ENCODE assay signal across 9 cellular contexts in the genomic region with DNA sequence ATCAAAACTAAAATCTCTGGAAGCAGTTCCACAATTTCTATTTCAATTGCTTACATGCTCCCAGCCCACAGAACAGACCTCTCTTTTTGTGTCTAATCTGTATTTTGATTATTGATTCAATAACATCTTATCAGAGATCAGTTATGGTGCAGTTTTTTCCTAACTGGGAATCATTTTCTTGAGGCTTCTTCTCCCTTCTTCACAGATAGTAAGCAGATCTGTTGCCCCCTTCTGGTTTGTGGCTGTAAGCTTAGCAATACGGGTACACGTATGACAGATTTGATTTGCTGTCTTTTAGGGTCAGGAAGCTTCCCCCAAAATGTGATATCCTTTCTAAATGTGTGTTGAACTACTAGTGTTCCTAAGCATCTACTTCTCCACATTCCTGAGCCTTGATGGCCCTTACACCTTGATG. TPM values are rescaled to one million over a fixed set of nuclear protein-coding genes. Genes with fewer than 3 reads are reported as not detected.
DNase-seq lines count a peak whose midpoint lies in the region; FAIRE-seq and TF ChIP-seq lines count a peak whose summit lies in the region.
"Had no signal": no experiment of that assay in that cellular context is flagged by ENCODE, and none has a peak within 500 bp of the region (broad histone marks: within the 10 kb centered on the region; RNA-seq: fewer than 3 reads in every experiment).

No MANE protein-coding gene starts in this region.

- TF ChIP-seq CTCF in glutamatergic neuron (IDR thresholded peaks at IDR 0.05; ENCODE audit: partially characterized antibody, unreplicated experiment) (peak; percentile 44), suprapubic skin (IDR thresholded peaks at IDR 0.05) (peak; percentile 11 to 46)

- WGBS in suprapubic skin: 39% methylated on average over 2 of the region's 2 CpGs

- peaks cover 2% of the 10 kb centered on the region for H3K27me3 Mint-ChIP-seq in glutamatergic neuron (ENCODE audit: unreplicated experiment)
- H3K27me3 Mint-ChIP-seq in activated naive CD8-positive, alpha-beta T cell treated with anti-CD3 and anti-CD28 coated beads for 36 hours: no peaks in the 10 kb centered on the region

- peaks cover 8% of the 10 kb centered on the region for H3K9me3 Mint-ChIP-seq in glutamatergic neuron (ENCODE audit: unreplicated experiment)
- peaks cover 3% of the 10 kb centered on the region for H3K9me3 Mint-ChIP-seq in activated naive CD8-positive, alpha-beta T cell treated with anti-CD3 and anti-CD28 coated beads for 36 hours

- H3K9me3 ChIP-seq in SK-N-MC (ENCODE audit: low read depth, low read length) (0 out of 2 replicates have a peak, but pooled peaks cover 3% of the 10 kb centered on the region), suprapubic skin (no peaks in the 10 kb centered on the region)

- peak overlapping the region; percentile 100 for H3K27ac ChIP-seq in SK-N-MC
- no peak overlapping the region for H3K27ac ChIP-seq in suprapubic skin
- H3K27ac ChIP-seq: BLaER1 treated with 17β-estradiol and CSF1 and Interleukin-3, amounts not matched to agents 10 nM and 100 nM had no signal

- peaks cover 10% of the 10 kb centered on the region for H3K4me1 Mint-ChIP-seq in glutamatergic neuron (ENCODE audit: low read depth, unreplicated experiment)
- peaks cover 7% of the 10 kb centered on the region for H3K4me1 Mint-ChIP-seq in activated naive CD8-positive, alpha-beta T cell treated with anti-CD3 and anti-CD28 coated beads for 36 hours

- peak overlapping the region; percentile 68 for H3K4me3 ChIP-seq in SK-N-MC
- no peak overlapping the region for H3K4me3 ChIP-seq in suprapubic skin
- H3K4me3 ChIP-seq: BLaER1 treated with 17β-estradiol and CSF1 and Interleukin-3, amounts not matched to agents 10 nM and 100 nM had no signal

- FAIRE-seq in RCC 7860 (lab: Jason Lieb, UNC): no peak

- peak overlapping the region; percentile 71 for H3K9ac ChIP-seq in SK-N-MC (ENCODE audit: insufficient read length)
- H3K9ac ChIP-seq: BLaER1 treated with 17β-estradiol and CSF1 and Interleukin-3, amounts not matched to agents 10 nM and 100 nM had no signal

- peaks cover 8% of the 10 kb centered on the region for H3K36me3 Mint-ChIP-seq in glutamatergic neuron (ENCODE audit: unreplicated experiment)
- H3K36me3 Mint-ChIP-seq in activated naive CD8-positive, alpha-beta T cell treated with anti-CD3 and anti-CD28 coated beads for 36 hours: peaks cover 53% of the 10 kb centered on the region

- DNase-seq in DMS53 (lab: John Stamatoyannopoulos, UW): peak; percentile 13
- DNase-seq in DMS53 treated with DMSO at 0.1 percent for 48 hours (lab: John Stamatoyannopoulos, UW; ENCODE audit: unreplicated experiment): no peak
- DNase-seq in SK-N-MC (ENCODE audit: low read depth, low spot score): peak; percentile 52
- no peak for DNase-seq in glutamatergic neuron
- DNase-seq in suprapubic skin (ENCODE audit: low spot score in 2 of 2): no peak
- DNase-seq in effector CD8-positive, alpha-beta T cell (lab: John Stamatoyannopoulos, UW): no peak
- DNase-seq in activated naive CD8-positive, alpha-beta T cell treated with anti-CD3 and anti-CD28 coated beads for 36 hours: no peak
- no peak for DNase-seq in RCC 7860 (ENCODE audit: low spot score)

- H3K27me3 ChIP-seq in suprapubic skin: no peaks in the 10 kb centered on the region
- H3K27me3 ChIP-seq: BLaER1 treated with 17β-estradiol and CSF1 and Interleukin-3, amounts not matched to agents 10 nM and 100 nM had no signal

- peaks cover 31% of the 10 kb centered on the region for H3K4me1 ChIP-seq in suprapubic skin

- TF ChIP-seq POLR2A in suprapubic skin (IDR thresholded peaks at IDR 0.05): no peak

- H3K36me3 ChIP-seq in SK-N-MC (ENCODE audit: insufficient read depth, low read length) (peaks cover 37% of the 10 kb centered on the region), suprapubic skin (peaks cover 3% of the 10 kb centered on the region)

- no peak for TF ChIP-seq EP300 in suprapubic skin (IDR thresholded peaks at IDR 0.05)

- no peak overlapping the region for H3K4me3 Mint-ChIP-seq in glutamatergic neuron (ENCODE audit: unreplicated experiment)
- no peak overlapping the region for H3K4me3 Mint-ChIP-seq in activated naive CD8-positive, alpha-beta T cell treated with anti-CD3 and anti-CD28 coated beads for 36 hours

- H3K27ac Mint-ChIP-seq in glutamatergic neuron (ENCODE audit: unreplicated experiment): peak overlapping the region; percentile 71
- no peak overlapping the region for H3K27ac Mint-ChIP-seq in activated naive CD8-positive, alpha-beta T cell treated with anti-CD3 and anti-CD28 coated beads for 36 hours

RNA-seq across cellular contexts. Expression of a gene that starts 39.4 kb away (rescaled TPM):
- total RNA-seq in glutamatergic neuron (ENCODE audit: unreplicated experiment) (30.1 TPM), suprapubic skin (10 to 100 TPM; 48.7 to 63.7 (median 51.9) TPM)
- total RNA-seq in activated naive CD8-positive, alpha-beta T cell treated with anti-CD3 and anti-CD28 coated beads for 36 hours: 100 to 1,000 TPM; 102 TPM

RNA-seq across cellular contexts. Expression of a gene that starts 39.5 kb away (rescaled TPM):
- total RNA-seq in glutamatergic neuron (ENCODE audit: unreplicated experiment) (6.7 TPM), suprapubic skin (10 to 100 TPM in 1 of 4 donors, 1 to 10 TPM in 3; 8.5 to 13.2 (median 9.4) TPM)
- total RNA-seq in activated naive CD8-positive, alpha-beta T cell treated with anti-CD3 and anti-CD28 coated beads for 36 hours: 10 to 100 TPM; 14.4 to 14.9 TPM

Comparison
In these comparisons a context has a peak if more than half of its experiments do, and no peak if none do; other contexts are left out.
1. DNase-seq: peak in DMS53 (single experiment) and SK-N-MC (single experiment); none in DMS53 treated with DMSO at 0.1 percent for 48 hours (single experiment), glutamatergic neuron (single experiment), suprapubic skin (0 of 2), effector CD8-positive, alpha-beta T cell (single experiment), activated naive CD8-positive, alpha-beta T cell treated with anti-CD3 and anti-CD28 coated beads for 36 hours (single experiment) and RCC 7860 (single experiment).